Comparison of ENCODE assay signal across 8 cellular contexts in the genomic region with DNA sequence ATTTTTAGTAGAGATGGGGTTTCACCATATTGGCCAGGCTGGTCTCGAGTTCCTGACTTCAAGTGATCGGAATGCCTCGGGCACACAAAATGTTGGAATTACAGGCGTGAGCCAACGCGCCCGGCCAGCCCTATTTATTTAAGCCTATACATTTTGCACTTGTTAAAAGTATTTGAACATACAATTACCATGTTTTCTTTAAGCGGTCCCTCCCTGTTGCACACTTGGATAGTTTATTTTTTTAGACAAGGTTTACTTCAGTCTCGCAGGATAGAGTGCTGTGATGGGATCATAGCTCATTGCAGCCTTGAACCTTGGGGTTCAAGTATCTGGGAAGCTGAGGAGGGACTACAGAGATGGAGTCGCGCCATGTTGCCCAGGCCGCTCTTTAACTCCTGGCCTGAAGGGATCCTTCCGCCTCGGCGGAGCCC. TPM values are rescaled to one million over a fixed set of nuclear protein-coding genes. Genes with fewer than 3 reads are reported as not detected.
DNase-seq lines count a peak whose midpoint lies in the region; ATAC-seq and TF ChIP-seq lines count a peak whose summit lies in the region.

No MANE protein-coding gene starts in this region.

- no peak for ATAC-seq in activated CD4-positive, alpha-beta T cell treated with anti-CD3 and anti-CD28 coated beads for 36 hours
- no peak for ATAC-seq in activated naive CD8-positive, alpha-beta T cell treated with anti-CD3 and anti-CD28 coated beads, Interleukin-2, amount 10 ng/mL, durations not matched to agents 7 days and 5 days (ENCODE audit: low read depth)
- ATAC-seq in left lung, result no peak
- ATAC-seq in GM19395 (IDR thresholded peaks at IDR 0.05; ENCODE audit: unreplicated experiment), result no peak

- H3K9me3 Mint-ChIP-seq in activated CD4-positive, alpha-beta T cell treated with anti-CD3 and anti-CD28 coated beads for 36 hours (ENCODE audit: low read depth), result no peaks in the 10 kb centered on the region
- H3K9me3 Mint-ChIP-seq in activated naive CD8-positive, alpha-beta T cell treated with anti-CD3 and anti-CD28 coated beads, Interleukin-2, amount 10 ng/mL, durations not matched to agents 7 days and 5 days, result no peaks in the 10 kb centered on the region

- H3K27ac Mint-ChIP-seq in activated CD4-positive, alpha-beta T cell treated with anti-CD3 and anti-CD28 coated beads for 36 hours, result peak overlapping the region; percentile 93
- H3K27ac Mint-ChIP-seq in activated naive CD8-positive, alpha-beta T cell treated with anti-CD3 and anti-CD28 coated beads, Interleukin-2, amount 10 ng/mL, durations not matched to agents 7 days and 5 days, result peak overlapping the region; percentile 91

- no peaks in the 10 kb centered on the region for H3K36me3 ChIP-seq in left lung

- no peak for TF ChIP-seq CTCF in left lung (IDR thresholded peaks at IDR 0.05)

- CTCF ChIA-PET in activated CD4-positive, alpha-beta T cell treated with anti-CD3 and anti-CD28 coated beads for 36 hours (lab: Charles Lee), result interaction anchor here (2.4 kb wide), 1 partner anchor 12 kb away, joined by 15 read pairs; no protein-coding TSS in a partner anchor

- H3K36me3 Mint-ChIP-seq in activated CD4-positive, alpha-beta T cell treated with anti-CD3 and anti-CD28 coated beads for 36 hours (ENCODE audit: low read depth), result peaks cover 1% of the 10 kb centered on the region
- H3K36me3 Mint-ChIP-seq in activated naive CD8-positive, alpha-beta T cell treated with anti-CD3 and anti-CD28 coated beads, Interleukin-2, amount 10 ng/mL, durations not matched to agents 7 days and 5 days, result no peaks in the 10 kb centered on the region

- H3K9me3 ChIP-seq in left lung, result no peaks in the 10 kb centered on the region

- H3K4me1 ChIP-seq in left lung, result peaks cover 0 to 3% of the 10 kb centered on the region in 2 donors

- H3K4me1 Mint-ChIP-seq in activated CD4-positive, alpha-beta T cell treated with anti-CD3 and anti-CD28 coated beads for 36 hours, result peaks cover 8% of the 10 kb centered on the region
- H3K4me1 Mint-ChIP-seq in activated naive CD8-positive, alpha-beta T cell treated with anti-CD3 and anti-CD28 coated beads, Interleukin-2, amount 10 ng/mL, durations not matched to agents 7 days and 5 days, result peaks cover 7% of the 10 kb centered on the region

- H3K27me3 Mint-ChIP-seq in activated CD4-positive, alpha-beta T cell treated with anti-CD3 and anti-CD28 coated beads for 36 hours, result no peaks in the 10 kb centered on the region
- no peaks in the 10 kb centered on the region for H3K27me3 Mint-ChIP-seq in activated naive CD8-positive, alpha-beta T cell treated with anti-CD3 and anti-CD28 coated beads, Interleukin-2, amount 10 ng/mL, durations not matched to agents 7 days and 5 days

- no peaks in the 10 kb centered on the region for H3K27me3 ChIP-seq in left lung

- intact Hi-C loops in activated CD4-positive, alpha-beta T cell treated with anti-CD3 and anti-CD28 coated beads for 36 hours (cut with DNase I, micrococcal nuclease), result loop anchor here (1.0 to 10.0 kb wide), 10 partner anchors 35 to 381 kb away; partner anchors contain the start of genes MDH2 (in 1 of the 2), POR (in 1 of the 2), RHBDD2 (in 1 of the 2) and SRRM3 (in 1 of the 2)
- intact Hi-C loops in left lung (cut with DNase I), result no loop called here

- POLR2A ChIA-PET in activated CD4-positive, alpha-beta T cell treated with anti-CD3 and anti-CD28 coated beads for 36 hours (lab: Charles Lee), result no interaction called here
- POLR2A ChIA-PET in activated naive CD8-positive, alpha-beta T cell treated with anti-CD3 and anti-CD28 coated beads, Interleukin-2, amount 10 ng/mL, durations not matched to agents 7 days and 5 days (lab: Charles Lee), result interaction anchor here (3.1 kb wide), 1 partner anchor 151 kb away, joined by 16 read pairs; no protein-coding TSS in a partner anchor

- H3K27ac ChIP-seq in left lung (peak overlapping the region; percentile 81 to 83), temporal lobe (ENCODE audit: low read depth, low read length) (peak overlapping the region; percentile 94)

- H3K4me3 ChIP-seq in left lung, result peak overlapping the region; percentile 49 to 54

- DNase-seq in activated CD4-positive, alpha-beta T cell treated with anti-CD3 and anti-CD28 coated beads for 36 hours, result no peak
- no peak for DNase-seq in activated CD4-positive, alpha-beta T cell treated with anti-CD3 and anti-CD28 coated beads for 4 hours
- no peak for DNase-seq in activated naive CD8-positive, alpha-beta T cell treated with anti-CD3 and anti-CD28 coated beads, Interleukin-2, amount 10 ng/mL, durations not matched to agents 7 days and 5 days
- DNase-seq in left lung, result peak in 1 of 2 donors; percentile 64
- no peak for DNase-seq in HK-2 (ENCODE audit: unreplicated experiment)
- no peak for DNase-seq in cerebellum (ENCODE audit: low spot score)

- peak overlapping the region; percentile 79 for H3K4me3 Mint-ChIP-seq in activated CD4-positive, alpha-beta T cell treated with anti-CD3 and anti-CD28 coated beads for 36 hours
- peak overlapping the region; percentile 85 for H3K4me3 Mint-ChIP-seq in activated naive CD8-positive, alpha-beta T cell treated with anti-CD3 and anti-CD28 coated beads, Interleukin-2, amount 10 ng/mL, durations not matched to agents 7 days and 5 days

RNA-seq across cellular contexts. Expression of gene SRRM3, which starts 35.7 kb away (rescaled TPM):
- total RNA-seq in activated CD4-positive, alpha-beta T cell treated with anti-CD3 and anti-CD28 coated beads for 36 hours, result under 1 TPM in 1 of 2 experiments, not detected in 1; 0.09 TPM
- not detected for total RNA-seq in activated naive CD8-positive, alpha-beta T cell treated with anti-CD3 and anti-CD28 coated beads, Interleukin-2, amount 10 ng/mL, durations not matched to agents 7 days and 5 days
- total RNA-seq in left lung (1 to 10 TPM in 1 of 2 donors, under 1 TPM in 1; 0.94 to 2.0 TPM), temporal lobe (8.1 TPM), cerebellum (16.3 TPM)

Comparison
In these comparisons a context has a peak if more than half of its experiments do, and no peak if none do; other contexts are left out.
1. intact Hi-C loops: an anchor here in activated CD4-positive, alpha-beta T cell treated with anti-CD3 and anti-CD28 coated beads for 36 hours (1.0 to 10.0 kb wide); none called in left lung.